ENCODE assay signal across 1 cellular context in the genomic region with DNA sequence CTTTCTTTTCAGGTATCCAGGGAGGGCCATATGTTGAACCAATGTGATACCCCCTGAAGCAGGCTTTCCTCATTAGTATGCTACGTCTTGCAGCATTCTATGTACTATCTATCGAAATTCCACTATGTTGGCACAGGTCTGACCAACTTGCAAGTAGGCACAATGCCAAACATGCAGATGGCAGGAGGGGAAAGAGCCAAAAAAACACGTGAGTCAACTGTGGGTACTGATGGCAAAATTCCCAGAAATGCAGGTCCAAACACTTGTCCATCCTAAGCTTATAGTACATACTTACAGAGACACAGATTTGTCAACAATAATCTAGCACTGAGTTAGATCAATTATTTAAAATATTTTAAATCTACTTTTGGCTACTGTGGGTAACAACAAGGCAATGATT.
TF ChIP-seq lines count a peak whose summit lies in the region.

No MANE protein-coding gene starts in this region.

TF ChIP-seq in SK-N-SH, 30 proteins besides CTCF, POLR2A, EP300 and RAD21 (continued from another document):
- TF ChIP-seq, protein P1, sequence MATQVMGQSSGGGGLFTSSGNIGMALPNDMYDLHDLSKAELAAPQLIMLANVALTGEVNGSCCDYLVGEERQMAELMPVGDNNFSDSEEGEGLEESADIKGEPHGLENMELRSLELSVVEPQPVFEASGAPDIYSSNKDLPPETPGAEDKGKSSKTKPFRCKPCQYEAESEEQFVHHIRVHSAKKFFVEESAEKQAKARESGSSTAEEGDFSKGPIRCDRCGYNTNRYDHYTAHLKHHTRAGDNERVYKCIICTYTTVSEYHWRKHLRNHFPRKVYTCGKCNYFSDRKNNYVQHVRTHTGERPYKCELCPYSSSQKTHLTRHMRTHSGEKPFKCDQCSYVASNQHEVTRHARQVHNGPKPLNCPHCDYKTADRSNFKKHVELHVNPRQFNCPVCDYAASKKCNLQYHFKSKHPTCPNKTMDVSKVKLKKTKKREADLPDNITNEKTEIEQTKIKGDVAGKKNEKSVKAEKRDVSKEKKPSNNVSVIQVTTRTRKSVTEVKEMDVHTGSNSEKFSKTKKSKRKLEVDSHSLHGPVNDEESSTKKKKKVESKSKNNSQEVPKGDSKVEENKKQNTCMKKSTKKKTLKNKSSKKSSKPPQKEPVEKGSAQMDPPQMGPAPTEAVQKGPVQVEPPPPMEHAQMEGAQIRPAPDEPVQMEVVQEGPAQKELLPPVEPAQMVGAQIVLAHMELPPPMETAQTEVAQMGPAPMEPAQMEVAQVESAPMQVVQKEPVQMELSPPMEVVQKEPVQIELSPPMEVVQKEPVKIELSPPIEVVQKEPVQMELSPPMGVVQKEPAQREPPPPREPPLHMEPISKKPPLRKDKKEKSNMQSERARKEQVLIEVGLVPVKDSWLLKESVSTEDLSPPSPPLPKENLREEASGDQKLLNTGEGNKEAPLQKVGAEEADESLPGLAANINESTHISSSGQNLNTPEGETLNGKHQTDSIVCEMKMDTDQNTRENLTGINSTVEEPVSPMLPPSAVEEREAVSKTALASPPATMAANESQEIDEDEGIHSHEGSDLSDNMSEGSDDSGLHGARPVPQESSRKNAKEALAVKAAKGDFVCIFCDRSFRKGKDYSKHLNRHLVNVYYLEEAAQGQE (IDR thresholded peaks at IDR 0.05; ENCODE audit: low read depth, low read length) = no peak
- no peak for TF ChIP-seq MEF2A (IDR thresholded peaks at IDR 0.05; ENCODE audit: borderline replicate concordance, low read depth)
- TF ChIP-seq NFIC (IDR thresholded peaks at IDR 0.05; ENCODE audit: borderline replicate concordance) = peak; percentile 100
- no peak for TF ChIP-seq SMC3 (IDR thresholded peaks at IDR 0.05; ENCODE audit: low read depth, low read length)
- TF ChIP-seq YY1 (IDR thresholded peaks at IDR 0.05; ENCODE audit: low read depth) = no peak
- TF ChIP-seq, protein P2, sequence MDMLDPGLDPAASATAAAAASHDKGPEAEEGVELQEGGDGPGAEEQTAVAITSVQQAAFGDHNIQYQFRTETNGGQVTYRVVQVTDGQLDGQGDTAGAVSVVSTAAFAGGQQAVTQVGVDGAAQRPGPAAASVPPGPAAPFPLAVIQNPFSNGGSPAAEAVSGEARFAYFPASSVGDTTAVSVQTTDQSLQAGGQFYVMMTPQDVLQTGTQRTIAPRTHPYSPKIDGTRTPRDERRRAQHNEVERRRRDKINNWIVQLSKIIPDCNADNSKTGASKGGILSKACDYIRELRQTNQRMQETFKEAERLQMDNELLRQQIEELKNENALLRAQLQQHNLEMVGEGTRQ (IDR thresholded peaks at IDR 0.05; ENCODE audit: borderline replicate concordance, low read depth, low read length) = no peak
- TF ChIP-seq RFX5 (IDR thresholded peaks at IDR 0.05; ENCODE audit: low read length) = no peak
- no peak for TF ChIP-seq FOXJ3 (CRISPR knock-in tag; IDR thresholded peaks at IDR 0.05)
- TF ChIP-seq, protein P3, sequence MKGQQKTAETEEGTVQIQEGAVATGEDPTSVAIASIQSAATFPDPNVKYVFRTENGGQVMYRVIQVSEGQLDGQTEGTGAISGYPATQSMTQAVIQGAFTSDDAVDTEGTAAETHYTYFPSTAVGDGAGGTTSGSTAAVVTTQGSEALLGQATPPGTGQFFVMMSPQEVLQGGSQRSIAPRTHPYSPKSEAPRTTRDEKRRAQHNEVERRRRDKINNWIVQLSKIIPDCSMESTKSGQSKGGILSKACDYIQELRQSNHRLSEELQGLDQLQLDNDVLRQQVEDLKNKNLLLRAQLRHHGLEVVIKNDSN (IDR thresholded peaks at IDR 0.05; ENCODE audit: borderline replicate concordance, low read depth) = no peak
- no peak for TF ChIP-seq MXI1 (IDR thresholded peaks at IDR 0.05; ENCODE audit: low read depth, low read length)
- no peak for TF ChIP-seq TAF1 (IDR thresholded peaks at IDR 0.05; ENCODE audit: borderline replicate concordance, low read depth, low read length)
- TF ChIP-seq NRF1 (IDR thresholded peaks at IDR 0.05; ENCODE audit: low read depth, low read length) = no peak
- TF ChIP-seq ELF1 (IDR thresholded peaks at IDR 0.05) = no peak
- TF ChIP-seq SIN3A (IDR thresholded peaks at IDR 0.05; ENCODE audit: borderline replicate concordance, low read depth, low read length) = 0 out of 2 replicates have a peak, but pooled peaks have one; percentile 40
- TF ChIP-seq JUND (IDR thresholded peaks at IDR 0.05) = peak; percentile 71
